ENCODE assay signal across 1 cellular context in the genomic region with DNA sequence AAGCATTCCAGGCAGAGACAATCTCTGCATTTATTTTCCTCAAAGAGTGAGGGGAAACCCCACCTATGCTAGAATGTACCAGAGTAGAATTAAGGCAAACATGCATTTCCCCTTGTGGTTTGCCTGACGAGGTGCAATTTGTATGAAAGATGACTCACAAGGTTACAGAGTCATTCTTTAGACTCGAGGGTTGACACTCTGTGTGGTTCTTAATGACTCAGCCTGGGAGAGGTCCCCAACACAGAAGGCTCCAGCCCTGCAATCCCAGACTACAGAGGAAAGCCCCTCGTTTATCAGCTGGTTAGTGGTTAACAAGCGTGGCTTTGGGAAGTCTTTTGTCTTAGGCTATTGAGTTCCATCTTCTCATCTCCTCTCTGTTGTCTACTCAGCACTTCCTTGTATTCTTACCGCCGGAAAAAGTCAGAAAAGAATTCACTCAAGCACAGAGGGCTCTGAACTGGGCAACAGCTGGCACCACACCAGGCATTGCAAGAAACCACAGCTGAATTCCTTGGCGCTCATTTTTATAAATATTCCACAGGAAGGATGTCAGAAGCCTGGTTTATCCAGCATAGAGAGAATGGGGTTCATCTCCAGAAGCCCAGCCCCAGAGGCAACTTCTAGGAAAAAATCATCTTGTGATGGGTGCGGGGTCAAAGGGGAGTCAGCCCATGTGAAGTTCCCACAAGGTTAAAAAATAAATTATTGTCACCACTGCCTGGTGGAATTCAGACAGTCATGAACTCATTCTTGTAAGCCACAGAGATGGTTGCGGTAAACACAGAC.
A peak's percentile ranks its signal among the peaks of the same experiment; 100 is the strongest.
TF ChIP-seq lines count a peak whose summit lies in the region.

No MANE protein-coding gene starts in this region.

TF ChIP-seq in HEK293, 187 proteins besides CTCF, POLR2A, EP300 and RAD21 (continued from another document):
- TF ChIP-seq, protein P1, sequence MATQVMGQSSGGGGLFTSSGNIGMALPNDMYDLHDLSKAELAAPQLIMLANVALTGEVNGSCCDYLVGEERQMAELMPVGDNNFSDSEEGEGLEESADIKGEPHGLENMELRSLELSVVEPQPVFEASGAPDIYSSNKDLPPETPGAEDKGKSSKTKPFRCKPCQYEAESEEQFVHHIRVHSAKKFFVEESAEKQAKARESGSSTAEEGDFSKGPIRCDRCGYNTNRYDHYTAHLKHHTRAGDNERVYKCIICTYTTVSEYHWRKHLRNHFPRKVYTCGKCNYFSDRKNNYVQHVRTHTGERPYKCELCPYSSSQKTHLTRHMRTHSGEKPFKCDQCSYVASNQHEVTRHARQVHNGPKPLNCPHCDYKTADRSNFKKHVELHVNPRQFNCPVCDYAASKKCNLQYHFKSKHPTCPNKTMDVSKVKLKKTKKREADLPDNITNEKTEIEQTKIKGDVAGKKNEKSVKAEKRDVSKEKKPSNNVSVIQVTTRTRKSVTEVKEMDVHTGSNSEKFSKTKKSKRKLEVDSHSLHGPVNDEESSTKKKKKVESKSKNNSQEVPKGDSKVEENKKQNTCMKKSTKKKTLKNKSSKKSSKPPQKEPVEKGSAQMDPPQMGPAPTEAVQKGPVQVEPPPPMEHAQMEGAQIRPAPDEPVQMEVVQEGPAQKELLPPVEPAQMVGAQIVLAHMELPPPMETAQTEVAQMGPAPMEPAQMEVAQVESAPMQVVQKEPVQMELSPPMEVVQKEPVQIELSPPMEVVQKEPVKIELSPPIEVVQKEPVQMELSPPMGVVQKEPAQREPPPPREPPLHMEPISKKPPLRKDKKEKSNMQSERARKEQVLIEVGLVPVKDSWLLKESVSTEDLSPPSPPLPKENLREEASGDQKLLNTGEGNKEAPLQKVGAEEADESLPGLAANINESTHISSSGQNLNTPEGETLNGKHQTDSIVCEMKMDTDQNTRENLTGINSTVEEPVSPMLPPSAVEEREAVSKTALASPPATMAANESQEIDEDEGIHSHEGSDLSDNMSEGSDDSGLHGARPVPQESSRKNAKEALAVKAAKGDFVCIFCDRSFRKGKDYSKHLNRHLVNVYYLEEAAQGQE (tag by site-specific recombination; IDR thresholded peaks at IDR 0.05) = no peak
- TF ChIP-seq FEZF1 (tag by site-specific recombination; IDR thresholded peaks at IDR 0.05) (peak; percentile 45; the same call in 1 of the 2 replicates), SALL2 (tag by site-specific recombination; IDR thresholded peaks at IDR 0.05; ENCODE audit: borderline replicate concordance) (no peak), ZNF335 (tag by site-specific recombination; conservative IDR thresholded peaks at IDR 0.05) (peak; percentile 76), ZNF791 (tag by site-specific recombination; IDR thresholded peaks at IDR 0.05) (no peak), ZNF629 (tag by site-specific recombination; IDR thresholded peaks at IDR 0.05) (peak; percentile 93), ZNF350 (tag by site-specific recombination; IDR thresholded peaks at IDR 0.05) (no peak), GLIS1 (tag by site-specific recombination; IDR thresholded peaks at IDR 0.05) (peak; percentile 97), ZNF155 (tag by site-specific recombination; IDR thresholded peaks at IDR 0.05) (no peak), ZFP3 (tag by site-specific recombination; IDR thresholded peaks at IDR 0.05; ENCODE audit: low read depth) (no peak), BCL11B (tag by site-specific recombination; IDR thresholded peaks at IDR 0.05; ENCODE audit: low read depth) (no peak), ZNF146 (tag by site-specific recombination; IDR thresholded peaks at IDR 0.05) (no peak), ZNF132 (tag by site-specific recombination; IDR thresholded peaks at IDR 0.05; ENCODE audit: borderline replicate concordance) (no peak), ZNF664 (tag by site-specific recombination; IDR thresholded peaks at IDR 0.05) (no peak)
- TF ChIP-seq, protein P2, sequence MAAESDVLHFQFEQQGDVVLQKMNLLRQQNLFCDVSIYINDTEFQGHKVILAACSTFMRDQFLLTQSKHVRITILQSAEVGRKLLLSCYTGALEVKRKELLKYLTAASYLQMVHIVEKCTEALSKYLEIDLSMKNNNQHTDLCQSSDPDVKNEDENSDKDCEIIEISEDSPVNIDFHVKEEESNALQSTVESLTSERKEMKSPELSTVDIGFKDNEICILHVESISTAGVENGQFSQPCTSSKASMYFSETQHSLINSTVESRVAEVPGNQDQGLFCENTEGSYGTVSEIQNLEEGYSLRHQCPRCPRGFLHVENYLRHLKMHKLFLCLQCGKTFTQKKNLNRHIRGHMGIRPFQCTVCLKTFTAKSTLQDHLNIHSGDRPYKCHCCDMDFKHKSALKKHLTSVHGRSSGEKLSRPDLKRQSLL (tag by site-specific recombination; IDR thresholded peaks at IDR 0.05) = no peak
- TF ChIP-seq, protein P3, sequence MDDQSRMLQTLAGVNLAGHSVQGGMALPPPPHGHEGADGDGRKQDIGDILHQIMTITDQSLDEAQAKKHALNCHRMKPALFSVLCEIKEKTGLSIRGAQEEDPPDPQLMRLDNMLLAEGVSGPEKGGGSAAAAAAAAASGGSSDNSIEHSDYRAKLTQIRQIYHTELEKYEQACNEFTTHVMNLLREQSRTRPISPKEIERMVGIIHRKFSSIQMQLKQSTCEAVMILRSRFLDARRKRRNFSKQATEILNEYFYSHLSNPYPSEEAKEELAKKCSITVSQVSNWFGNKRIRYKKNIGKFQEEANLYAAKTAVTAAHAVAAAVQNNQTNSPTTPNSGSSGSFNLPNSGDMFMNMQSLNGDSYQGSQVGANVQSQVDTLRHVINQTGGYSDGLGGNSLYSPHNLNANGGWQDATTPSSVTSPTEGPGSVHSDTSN (CRISPR knock-in tag; IDR thresholded peaks at IDR 0.05) = no peak
- TF ChIP-seq, protein P4, sequence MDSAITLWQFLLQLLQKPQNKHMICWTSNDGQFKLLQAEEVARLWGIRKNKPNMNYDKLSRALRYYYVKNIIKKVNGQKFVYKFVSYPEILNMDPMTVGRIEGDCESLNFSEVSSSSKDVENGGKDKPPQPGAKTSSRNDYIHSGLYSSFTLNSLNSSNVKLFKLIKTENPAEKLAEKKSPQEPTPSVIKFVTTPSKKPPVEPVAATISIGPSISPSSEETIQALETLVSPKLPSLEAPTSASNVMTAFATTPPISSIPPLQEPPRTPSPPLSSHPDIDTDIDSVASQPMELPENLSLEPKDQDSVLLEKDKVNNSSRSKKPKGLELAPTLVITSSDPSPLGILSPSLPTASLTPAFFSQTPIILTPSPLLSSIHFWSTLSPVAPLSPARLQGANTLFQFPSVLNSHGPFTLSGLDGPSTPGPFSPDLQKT (IDR thresholded peaks at IDR 0.05; ENCODE audit: borderline replicate concordance, low read depth, low read length) = no peak
- TF ChIP-seq, protein P5, sequence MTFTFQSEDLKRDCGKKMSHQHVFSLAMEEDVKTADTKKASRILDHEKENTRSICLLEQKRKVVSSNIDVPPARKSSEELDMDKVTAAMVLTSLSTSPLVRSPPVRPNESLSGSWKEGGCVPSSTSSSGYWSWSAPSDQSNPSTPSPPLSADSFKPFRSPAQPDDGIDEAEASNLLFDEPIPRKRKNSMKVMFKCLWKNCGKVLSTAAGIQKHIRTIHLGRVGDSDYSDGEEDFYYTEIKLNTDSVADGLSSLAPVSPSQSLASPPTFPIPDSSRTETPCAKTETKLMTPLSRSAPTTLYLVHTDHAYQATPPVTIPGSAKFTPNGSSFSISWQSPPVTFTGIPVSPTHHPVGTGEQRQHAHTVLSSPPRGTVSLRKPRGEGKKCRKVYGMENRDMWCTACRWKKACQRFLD (tag by site-specific recombination; IDR thresholded peaks at IDR 0.05) = no peak
